Comparison of ENCODE assay signal across 1 cellular context in genomic region chr3:128863560-128863959, GRCh38.
TF ChIP-seq lines count a peak whose summit lies in the region.

No MANE protein-coding gene starts in this region.

TF ChIP-seq in HepG2, 621 proteins besides CTCF, POLR2A, EP300 and RAD21:
- TF ChIP-seq ZNF672 (CRISPR knock-in tag; IDR thresholded peaks at IDR 0.05): no peak
- TF ChIP-seq ZNF367 (CRISPR knock-in tag; IDR thresholded peaks at IDR 0.05; ENCODE audit: borderline replicate concordance): no peak
- no peak for TF ChIP-seq ZNF576 (CRISPR knock-in tag; IDR thresholded peaks at IDR 0.05)
- no peak for TF ChIP-seq HNRNPL (IDR thresholded peaks at IDR 0.05; ENCODE audit: low read depth, low read length)
- no peak for TF ChIP-seq JARID2 (CRISPR knock-in tag; IDR thresholded peaks at IDR 0.05; ENCODE audit: insufficient replicate concordance)
- no peak for TF ChIP-seq HMGA1 (CRISPR knock-in tag; conservative IDR thresholded peaks at IDR 0.05)
- no peak for TF ChIP-seq ZMYM3 (CRISPR knock-in tag; IDR thresholded peaks at IDR 0.05)
